9 cellular contexts compared by ENCODE assay signal in the genomic region with DNA sequence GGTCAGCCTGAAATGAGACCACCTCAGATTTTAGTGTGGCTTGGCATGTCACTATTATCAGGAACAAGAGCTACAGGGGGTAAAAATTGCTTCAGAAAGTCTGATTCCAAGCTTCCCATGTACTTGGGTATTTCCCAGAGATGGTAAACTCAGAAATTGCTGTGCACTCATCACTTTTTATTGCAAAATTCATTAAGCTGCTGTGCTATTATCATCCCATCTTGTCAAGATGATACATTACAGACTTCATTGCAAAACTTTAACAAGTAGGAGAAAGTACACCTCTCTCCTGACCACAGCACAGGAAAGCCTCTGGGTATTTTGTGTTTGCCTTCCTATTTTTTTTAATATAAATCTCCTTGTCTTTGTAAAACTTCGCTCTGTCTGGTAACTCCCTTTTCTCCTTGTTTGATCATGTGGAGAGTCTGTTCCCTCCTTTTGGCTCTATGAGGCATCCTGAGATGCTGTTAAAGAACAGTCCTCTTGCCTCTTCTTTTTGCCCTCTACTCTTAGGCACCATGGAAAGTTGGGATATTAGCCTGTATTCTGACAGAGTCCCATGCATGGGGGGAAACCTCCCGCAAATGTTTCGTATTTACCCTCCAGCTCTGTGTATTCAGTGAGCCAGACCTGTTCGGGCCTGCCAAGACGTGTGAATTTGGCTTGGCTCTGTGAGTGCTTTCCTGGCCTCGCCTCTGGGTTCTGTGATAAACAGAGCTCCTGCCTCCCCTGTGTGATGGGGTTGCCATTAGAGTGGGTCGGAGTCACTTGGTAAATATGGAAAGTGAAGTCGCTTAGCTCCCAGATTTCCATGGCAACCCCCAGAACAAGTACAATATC.
A peak's percentile ranks its signal among the peaks of the same experiment; 100 is the strongest.
DNase-seq lines count a peak whose midpoint lies in the region; ATAC-seq, FAIRE-seq and TF ChIP-seq lines count a peak whose summit lies in the region.
"Had no signal": no experiment of that assay in that cellular context is flagged by ENCODE, and none has a peak within 500 bp of the region (broad histone marks: within the 10 kb centered on the region; RNA-seq: fewer than 3 reads in every experiment).

No MANE protein-coding gene starts in this region.

- ATAC-seq in GM19467 (IDR thresholded peaks at IDR 0.05; ENCODE audit: unreplicated experiment) (no peak), GM18868 (IDR thresholded peaks at IDR 0.05; ENCODE audit: unreplicated experiment) (no peak), GM18907 (IDR thresholded peaks at IDR 0.05; ENCODE audit: unreplicated experiment) (no peak)

- H3K4me3 ChIP-seq in AG09309 (ENCODE audit: control insufficient read depth, low read depth, low read length): no peak overlapping the region

- no peak for FAIRE-seq in RCC 7860 (lab: Jason Lieb, UNC)

- DNase-seq in AG09309 (ENCODE audit: low read depth) (peak; percentile 88), NCI-H2171 treated with DMSO at 0.1 percent for 48 hours (lab: John Stamatoyannopoulos, UW) (peak; percentile 80), caudate nucleus (lab: John Stamatoyannopoulos, UW) (peak in 37 of 61 donors; percentile 2 to 82 (median 18)), middle frontal gyrus (ENCODE audit: extremely low spot score, low spot score) (peak; percentile 54), RCC 7860 (ENCODE audit: low spot score) (no peak)
- DNase-seq: activated effector memory CD4-positive, alpha-beta T cell treated with anti-CD3 and anti-CD28 coated beads, Interleukin-2, amount 50 U/mL, for 16 hours had no signal

- no peak for TF ChIP-seq CTCF in AG09309 (IDR thresholded peaks at IDR 0.05; ENCODE audit: control insufficient read depth, insufficient read depth, low read depth, low read length, missing control alignments)

- H3K27ac ChIP-seq in caudate nucleus (ENCODE audit: low read depth, low read length): peak overlapping the region; percentile 23
